In the genomic region with DNA sequence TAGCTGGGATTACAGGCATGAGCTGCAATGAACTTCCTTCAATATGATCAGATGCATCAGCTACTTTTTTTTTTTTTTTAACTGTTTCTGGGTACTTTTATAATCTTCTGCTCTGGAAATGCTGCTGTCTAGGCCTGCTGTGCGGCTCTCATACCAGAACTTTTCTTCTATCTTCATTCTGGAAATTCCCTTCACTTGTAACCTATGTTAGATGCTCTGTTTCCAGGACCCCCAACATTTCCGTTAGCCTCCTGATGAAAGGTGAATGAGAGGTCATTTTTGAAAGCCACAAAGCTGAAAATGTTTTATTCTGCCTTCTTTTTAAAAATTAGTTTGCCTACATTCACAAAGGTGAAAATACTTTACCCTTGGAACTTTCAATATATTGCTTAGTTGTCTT, we compare ENCODE assay signal across 11 cellular contexts. TPM values are rescaled to one million over a fixed set of nuclear protein-coding genes. Genes with fewer than 3 reads are reported as not detected.
DNase-seq lines count a peak whose midpoint lies in the region; ATAC-seq, FAIRE-seq and TF ChIP-seq lines count a peak whose summit lies in the region.
"Had no signal": no experiment of that assay in that cellular context is flagged by ENCODE, and none has a peak within 500 bp of the region (broad histone marks: within the 10 kb centered on the region; RNA-seq: fewer than 3 reads in every experiment).

No MANE protein-coding gene starts in this region.

- no peak overlapping the region for H3K4me3 ChIP-seq in CD8-positive, alpha-beta T cell (ENCODE audit: low read depth, low read length)
- H3K4me3 ChIP-seq in GM12878 (peak overlapping the region; percentile 12; the same call in 1 of the 2 replicates), esophagus squamous epithelium (no peak overlapping the region)
- H3K4me3 ChIP-seq: heart left ventricle had no signal

- TF ChIP-seq RAD21 in GM12878 (IDR thresholded peaks at IDR 0.05; ENCODE audit: insufficient read depth, low read depth, low read length), result no peak

- BruUV-seq in GM12878 (replicated peaks; lab: Mats Ljungman, UMichigan), result no TSS peak

- peaks cover 96% of the 10 kb centered on the region for H3K79me2 ChIP-seq in GM12878 (ENCODE audit: control insufficient read depth, insufficient read depth, low read length)

- H3K9ac ChIP-seq in GM12878 (ENCODE audit: control insufficient read depth, insufficient read depth, low read length), result peak overlapping the region; percentile 34

- no peaks in the 10 kb centered on the region for H3K36me3 ChIP-seq in CD8-positive, alpha-beta T cell (ENCODE audit: insufficient read depth, low read length)
- no peaks in the 10 kb centered on the region; a peak in 1 of 4 replicates for H3K36me3 ChIP-seq in GM12878 (ENCODE audit: control insufficient read depth in 2 of 2, insufficient read depth in 2 of 2, low read length in 1 of 2)
- no peaks in the 10 kb centered on the region for H3K36me3 ChIP-seq in esophagus squamous epithelium
- H3K36me3 ChIP-seq: heart left ventricle had no signal

- POLR2A ChIA-PET in CD8-positive, alpha-beta T cell (lab: Charles Lee), result interaction anchor here (0.5 to 0.6 kb wide), 3 partner anchors 11 to 411 kb away, joined by 3 to 4 read pairs (median 3); no protein-coding TSS in a partner anchor
- POLR2A ChIA-PET in GM12878 (lab: Charles Lee), result interaction anchor here (0.7 to 1.3 kb wide), 6 partner anchors 9 to 380 kb away, joined by 3 to 5 read pairs (median 4); no protein-coding TSS in a partner anchor

- H3K27me3 Mint-ChIP-seq in CD8-positive, alpha-beta T cell (ENCODE audit: low read depth), result no peaks in the 10 kb centered on the region

- H3K4me2 ChIP-seq in GM12878 (ENCODE audit: control insufficient read depth, insufficient read depth), result peak overlapping the region; percentile 75

- RAD21 ChIA-PET in GM12878 (lab: Charles Lee; ENCODE audit: unreplicated experiment), result interaction anchor here (0.9 to 1.9 kb wide), 18 partner anchors 9 to 325 kb away, joined by 3 to 28 read pairs (median 4); partner anchors contain the start of gene AGFG1

- in situ Hi-C loops in GM12878 (cut with MboI), result loop anchor here (5.0 kb wide), 1 partner anchor 287 kb away; no protein-coding TSS in a partner anchor

- H3K27me3 ChIP-seq in CD8-positive, alpha-beta T cell (ENCODE audit: insufficient read depth, low read length), result no peaks in the 10 kb centered on the region
- no peaks in the 10 kb centered on the region for H3K27me3 ChIP-seq in GM12878 (replicated peaks in 1 of 2; ENCODE audit: control insufficient read depth in 2 of 2, insufficient read depth in 2 of 2, low read length in 1 of 2)
- H3K27me3 ChIP-seq in esophagus squamous epithelium, result no peaks in the 10 kb centered on the region
- H3K27me3 ChIP-seq: heart left ventricle had no signal

- H3K36me3 Mint-ChIP-seq in CD8-positive, alpha-beta T cell, result peaks cover 8% of the 10 kb centered on the region

- no peak for TF ChIP-seq EP300 in GM12878 (IDR thresholded peaks at IDR 0.05; ENCODE audit: borderline replicate concordance in 1 of 2, control insufficient read depth in 1 of 2, low read depth in 2 of 2, low read length in 2 of 2)

- H3K9me3 ChIP-seq in CD8-positive, alpha-beta T cell (ENCODE audit: low read length), result no peaks in the 10 kb centered on the region
- H3K9me3 ChIP-seq in GM12878 (replicated peaks; ENCODE audit: control insufficient read depth, insufficient read depth, low read length), result no peaks in the 10 kb centered on the region; the same call in 2 of the 3 replicates
- peaks cover 0 to 6% (median 4%) of the 10 kb centered on the region in 3 donors for H3K9me3 ChIP-seq in esophagus squamous epithelium

- TF ChIP-seq CTCF in CD8-positive, alpha-beta T cell (IDR thresholded peaks at IDR 0.05), result no peak
- TF ChIP-seq CTCF in GM12878 (IDR thresholded peaks at IDR 0.05 in 2 of 3, conservative IDR thresholded peaks at IDR 0.05 in 1 of 3; ENCODE audit: control insufficient read depth in 2 of 3, extremely low read depth in 1 of 3, insufficient read depth in 1 of 3, low read depth in 3 of 3, low read length in 3 of 3) (no peak), esophagus squamous epithelium (IDR thresholded peaks at IDR 0.05) (no peak)

- peaks cover under 1% of the 10 kb centered on the region for H3K9me3 Mint-ChIP-seq in CD8-positive, alpha-beta T cell

- no peak overlapping the region for H3K27ac ChIP-seq in CD8-positive, alpha-beta T cell (ENCODE audit: low read depth, low read length)
- H3K27ac ChIP-seq in GM12878 (ENCODE audit: control insufficient read depth, insufficient read depth), result peak overlapping the region; percentile 68
- no peak overlapping the region for H3K27ac ChIP-seq in esophagus squamous epithelium
- H3K27ac ChIP-seq: heart left ventricle had no signal

- TF ChIP-seq POLR2A in GM12878 (IDR thresholded peaks at IDR 0.05; ENCODE audit: low read depth, low read length) (no peak), esophagus squamous epithelium (IDR thresholded peaks at IDR 0.05) (no peak)

- peaks cover 67% of the 10 kb centered on the region for H3K4me1 Mint-ChIP-seq in CD8-positive, alpha-beta T cell (ENCODE audit: low read depth)

- H4K20me1 ChIP-seq in GM12878 (ENCODE audit: control insufficient read depth, insufficient read depth), result no peaks in the 10 kb centered on the region

- peak; percentile 24 for ATAC-seq in CD8-positive, alpha-beta T cell
- ATAC-seq in GM19351 (IDR thresholded peaks at IDR 0.05; ENCODE audit: unreplicated experiment), result peak; percentile 36
- ATAC-seq in HG03108 (IDR thresholded peaks at IDR 0.05; ENCODE audit: unreplicated experiment), result peak; percentile 43
- peak; percentile 57 for ATAC-seq in GM12878
- ATAC-seq in HG03469 (IDR thresholded peaks at IDR 0.05; ENCODE audit: unreplicated experiment), result no peak

- WGBS in GM12878 (ENCODE audit: insufficient coverage, insufficient replicate concordance, low lambda C conversion rate, missing lambda C conversion rate), result 0% methylated on average over 2 of the region's 2 CpGs
- 61 to 85% methylated on average over 2 of the region's 2 CpGs for WGBS in esophagus squamous epithelium, 2 donors

- H3K4me1 ChIP-seq in CD8-positive, alpha-beta T cell (ENCODE audit: insufficient read depth, low read length), result peaks cover 43% of the 10 kb centered on the region
- H3K4me1 ChIP-seq in GM12878 (ENCODE audit: control insufficient read depth, insufficient read depth, low read length) (peaks cover 32% of the 10 kb centered on the region), esophagus squamous epithelium (peaks cover 3 to 63% (median 18%) of the 10 kb centered on the region in 3 donors)

- CTCF ChIA-PET in CD8-positive, alpha-beta T cell (lab: Charles Lee), result interaction anchor here (0.6 to 1.4 kb wide), 3 partner anchors 178 to 286 kb away, joined by 3 to 4 read pairs (median 4); no protein-coding TSS in a partner anchor
- CTCF ChIA-PET in GM12878 (lab: Yijun Ruan, JAX), result interaction anchor here (0.8 to 4.3 kb wide), 36 partner anchors 9 to 384 kb away, joined by 3 to 54 read pairs (median 5); no protein-coding TSS in a partner anchor

- no peak overlapping the region for H2AFZ ChIP-seq in GM12878 (ENCODE audit: control insufficient read depth, low read depth, low read length)

- H3K4me3 Mint-ChIP-seq in CD8-positive, alpha-beta T cell, result peak overlapping the region; percentile 13
- H3K4me3 Mint-ChIP-seq: nephron had no signal

- H3K27ac Mint-ChIP-seq in CD8-positive, alpha-beta T cell, result peak overlapping the region; percentile 63

- intact Hi-C loops in CD8-positive, alpha-beta T cell (cut with DNase I, micrococcal nuclease), result loop anchor here (2.0 to 10.0 kb wide), 3 partner anchors 174 to 382 kb away; no protein-coding TSS in a partner anchor
- intact Hi-C loops in GM12878 (cut with micrococcal nuclease; ENCODE audit: unreplicated experiment) (loop anchor here (2.0 to 5.0 kb wide), 3 partner anchors 57 to 377 kb away; no protein-coding TSS in a partner anchor), esophagus squamous epithelium (cut with DNase I) (no loop called here)

- no peak for FAIRE-seq in GM12878 (lab: Jason Lieb, UNC)

- DNase-seq in CD8-positive, alpha-beta T cell, result no peak
- DNase-seq in GM12878 (ENCODE audit: low read depth, low spot score) (no peak), esophagus squamous epithelium (lab: John Stamatoyannopoulos, UW) (no peak), T1000 (lab: John Stamatoyannopoulos, UW) (no peak), NCI-H510A treated with DMSO at 0.1 percent for 48 hours (lab: John Stamatoyannopoulos, UW) (no peak)
- DNase-seq: activated CD4-positive, alpha-beta T cell treated with anti-CD3 and anti-CD28 coated beads for 4 hours; heart left ventricle had no signal

- SMC1A ChIA-PET in GM12878 (lab: Charles Lee; ENCODE audit: uncharacterized antibody, unreplicated experiment), result interaction anchor here (0.7 to 2.7 kb wide), 28 partner anchors 9 to 376 kb away, joined by 3 to 28 read pairs (median 5); no protein-coding TSS in a partner anchor

TF ChIP-seq in GM12878, 131 proteins besides CTCF, POLR2A, EP300 and RAD21 (continues in another document):
- TF ChIP-seq FOXM1 (IDR thresholded peaks at IDR 0.05; ENCODE audit: low read depth, low read length), result peak; percentile 40; the same call in 1 of the 2 replicates
- no peak for TF ChIP-seq CEBPB (IDR thresholded peaks at IDR 0.05; ENCODE audit: borderline replicate concordance in 1 of 2, low read depth in 2 of 2, low read length in 2 of 2)

RNA-seq across cellular contexts. Expression of gene AGFG1, which starts 8.6 kb away (rescaled TPM):
- 10 to 100 TPM; 51.0 to 56.0 TPM for total RNA-seq in CD8-positive, alpha-beta T cell
- total RNA-seq in GM12878 (2013; cell fraction: nucleolus; rRNA removed), result 90.3 and 96.0 TPM in 2 replicates
- 97.1 and 100 TPM in 2 replicates for total RNA-seq in GM12878 (2014; rRNA removed)
- total RNA-seq in GM12878 (2014; rRNA removed; fragmentation: Illumina TruSeq; extraction: Trizol), result 78.2 and 80.7 TPM in 2 replicates
- 108 and 113 TPM in 2 replicates for total RNA-seq in GM12878 (2021)
- 33.7 TPM for polyA plus RNA-seq in GM12878 (2011; ENCODE audit: low read depth)
- polyA plus RNA-seq in GM12878 (2011; rRNA removed), result 228 and 243 TPM in 2 replicates
- polyA plus RNA-seq in GM12878 (2011; cell fraction: cytosol; rRNA removed), result 200 and 228 TPM in 2 replicates
- polyA plus RNA-seq in GM12878 (2011; cell fraction: nucleus; rRNA removed), result 112 and 150 TPM in 2 replicates
- 32.7 and 53.4 TPM in 2 replicates for polyA plus RNA-seq in GM12878 (2012)
- 78.4 and 96.3 TPM in 2 replicates for polyA plus RNA-seq in GM12878 (2014; fragmentation: Illumina TruSeq; extraction: Trizol)
- polyA plus RNA-seq in GM12878 (2014; fragmentation: Nextera tagmentation; extraction: Ambion mirVana), result 10 to 100 TPM; 28.6 to 53.2 TPM
- polyA plus RNA-seq in GM12878 (2014; rRNA removed), result 76.3 and 82.7 TPM in 2 replicates
- 1 to 10 TPM; 7.3 to 8.8 TPM for polyA plus RNA-seq in GM12878 (2016; fragmentation: Nextera tagmentation; extraction: Ambion mirVana)
- 410 and 440 TPM in 2 replicates for polyA minus RNA-seq in GM12878 (2011; rRNA and poly(A)+ RNA removed)
- 96.4 and 106 TPM in 2 replicates for polyA minus RNA-seq in GM12878 (2011; cell fraction: cytosol; rRNA and poly(A)+ RNA removed)
- polyA minus RNA-seq in GM12878 (2011; cell fraction: nucleus; rRNA and poly(A)+ RNA removed), result 68.8 and 110 TPM in 2 replicates
- total RNA-seq in esophagus squamous epithelium, result 10 to 100 TPM; 31.3 to 78.4 (median 66.6) TPM
